In the genomic region with DNA sequence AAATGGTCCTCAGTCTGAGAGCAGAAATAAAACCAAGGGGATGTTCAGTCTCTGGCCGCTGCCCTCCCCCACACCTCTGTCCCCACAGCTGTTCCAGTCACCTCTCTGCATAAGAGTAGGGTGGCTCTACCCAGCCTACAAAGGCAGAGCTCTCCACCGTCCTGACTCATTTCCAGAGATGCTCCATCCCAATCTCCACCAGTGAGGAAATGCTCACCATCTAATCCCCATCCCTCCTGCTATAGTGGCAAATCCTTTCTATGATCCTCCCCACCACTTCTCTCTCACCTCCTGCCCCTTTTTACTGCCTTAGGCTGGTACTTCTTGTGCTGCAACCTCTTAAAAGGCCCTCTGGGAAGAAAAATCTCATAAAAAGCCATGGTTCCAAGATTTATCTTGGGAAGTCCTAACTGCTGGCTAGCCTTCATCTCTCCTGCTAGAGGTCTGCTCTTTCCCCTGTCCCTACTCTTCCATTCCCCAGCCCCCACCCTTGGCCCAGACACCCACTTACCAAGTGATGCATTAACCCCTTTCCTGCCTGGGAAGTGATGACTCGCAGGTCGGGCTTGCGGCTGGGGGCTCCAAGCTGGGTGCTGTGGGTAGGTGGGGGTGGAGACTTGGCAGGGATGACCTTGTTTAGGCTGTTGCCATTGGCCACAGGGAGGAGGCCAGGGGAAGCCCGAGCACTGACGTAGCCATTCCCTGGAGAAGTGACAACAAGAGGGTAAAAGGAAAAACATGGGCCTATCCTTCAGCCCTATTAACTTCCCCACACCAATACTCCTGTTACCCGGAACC, we compare ENCODE assay signal across 10 cellular contexts. TPM values are rescaled to one million over a fixed set of nuclear protein-coding genes. Genes with fewer than 3 reads are reported as not detected.
DNase-seq lines count a peak whose midpoint lies in the region; ATAC-seq and TF ChIP-seq lines count a peak whose summit lies in the region.
"Had no signal": no experiment of that assay in that cellular context is flagged by ENCODE, and none has a peak within 500 bp of the region (broad histone marks: within the 10 kb centered on the region; RNA-seq: fewer than 3 reads in every experiment).

No MANE protein-coding gene starts in this region.

- peaks cover 16 to 32% (median 18%) of the 10 kb centered on the region in 4 donors for H3K4me1 Mint-ChIP-seq in naive thymus-derived CD8-positive, alpha-beta T cell

- peak overlapping the region; percentile 96 for H3K27ac ChIP-seq in cingulate gyrus (ENCODE audit: low read depth, low read length)

- peak overlapping the region in 6 of 10 donors; percentile 46 to 77 (median 64) for H3K27ac Mint-ChIP-seq in naive thymus-derived CD8-positive, alpha-beta T cell

- TF ChIP-seq CTCF in AG10803 (conservative IDR thresholded peaks at IDR 0.05; ENCODE audit: low read length): no peak

- POLR2A ChIA-PET in naive thymus-derived CD8-positive, alpha-beta T cell (lab: Charles Lee): interaction anchor here (1.3 to 2.4 kb wide), 3 partner anchors 19 to 32 kb away, joined by 3 to 10 read pairs (median 4); a partner anchor contains a TSS

- peak; percentile 62 for DNase-seq in AG10803 (ENCODE audit: low read depth)
- DNase-seq in HK-2 (ENCODE audit: unreplicated experiment): peak; percentile 87
- no peak for DNase-seq in naive thymus-derived CD8-positive, alpha-beta T cell
- DNase-seq in NCI-H345 treated with DMSO at 0.1 percent for 48 hours (lab: John Stamatoyannopoulos, UW; ENCODE audit: unreplicated experiment): no peak
- no peak for DNase-seq in NCI-H146 treated with DMSO at 0.1 percent for 48 hours (lab: John Stamatoyannopoulos, UW; ENCODE audit: unreplicated experiment)
- DNase-seq: NCI-H146; stimulated activated CD4-positive, alpha-beta T cell treated with anti-CD3 and anti-CD28 coated beads, Interleukin-2, amount 100 ng/mL, for 48 hours had no signal

- H3K27me3 Mint-ChIP-seq in naive thymus-derived CD8-positive, alpha-beta T cell: no peaks in the 10 kb centered on the region

- no peak overlapping the region for H3K4me3 Mint-ChIP-seq in naive thymus-derived CD8-positive, alpha-beta T cell

- H3K4me3 ChIP-seq in AG10803 (ENCODE audit: low read length): no peak overlapping the region

- no peaks in the 10 kb centered on the region for H3K9me3 Mint-ChIP-seq in naive thymus-derived CD8-positive, alpha-beta T cell

- H3K36me3 Mint-ChIP-seq in naive thymus-derived CD8-positive, alpha-beta T cell: peaks cover 0 to 96% (median 29%) of the 10 kb centered on the region in 3 donors

- no peak for ATAC-seq in naive thymus-derived CD8-positive, alpha-beta T cell
- ATAC-seq in GM21515 (IDR thresholded peaks at IDR 0.05; ENCODE audit: unreplicated experiment) (no peak), GM21529 (IDR thresholded peaks at IDR 0.05; ENCODE audit: unreplicated experiment) (no peak)

RNA-seq across cellular contexts. Expression of a gene that starts 23.9 kb away (rescaled TPM):
- total RNA-seq in naive thymus-derived CD8-positive, alpha-beta T cell: 10 to 100 TPM; 69.4 to 73.2 TPM
- 10 to 100 TPM in 1 of 3 donors, 1 to 10 TPM in 2; 6.4 to 12.6 (median 6.7) TPM for polyA plus RNA-seq in naive thymus-derived CD8-positive, alpha-beta T cell

Comparison
In these comparisons a context has a peak if more than half of its experiments do, and no peak if none do; other contexts are left out.
1. DNase-seq: peak in AG10803 (single experiment) and HK-2 (single experiment); none in naive thymus-derived CD8-positive, alpha-beta T cell (0 of 10), NCI-H345 treated with DMSO at 0.1 percent for 48 hours (single experiment) and NCI-H146 treated with DMSO at 0.1 percent for 48 hours (single experiment).